In genomic region chr11:19240420-19241259, GRCh38 we compare ENCODE assay signal across 8 cellular contexts. TPM values are rescaled to one million over a fixed set of nuclear protein-coding genes. Genes with fewer than 3 reads are reported as not detected.
A peak's percentile ranks its signal among the peaks of the same experiment; 100 is the strongest.
DNase-seq lines count a peak whose midpoint lies in the region; ATAC-seq and TF ChIP-seq lines count a peak whose summit lies in the region.

A gene with protein sequence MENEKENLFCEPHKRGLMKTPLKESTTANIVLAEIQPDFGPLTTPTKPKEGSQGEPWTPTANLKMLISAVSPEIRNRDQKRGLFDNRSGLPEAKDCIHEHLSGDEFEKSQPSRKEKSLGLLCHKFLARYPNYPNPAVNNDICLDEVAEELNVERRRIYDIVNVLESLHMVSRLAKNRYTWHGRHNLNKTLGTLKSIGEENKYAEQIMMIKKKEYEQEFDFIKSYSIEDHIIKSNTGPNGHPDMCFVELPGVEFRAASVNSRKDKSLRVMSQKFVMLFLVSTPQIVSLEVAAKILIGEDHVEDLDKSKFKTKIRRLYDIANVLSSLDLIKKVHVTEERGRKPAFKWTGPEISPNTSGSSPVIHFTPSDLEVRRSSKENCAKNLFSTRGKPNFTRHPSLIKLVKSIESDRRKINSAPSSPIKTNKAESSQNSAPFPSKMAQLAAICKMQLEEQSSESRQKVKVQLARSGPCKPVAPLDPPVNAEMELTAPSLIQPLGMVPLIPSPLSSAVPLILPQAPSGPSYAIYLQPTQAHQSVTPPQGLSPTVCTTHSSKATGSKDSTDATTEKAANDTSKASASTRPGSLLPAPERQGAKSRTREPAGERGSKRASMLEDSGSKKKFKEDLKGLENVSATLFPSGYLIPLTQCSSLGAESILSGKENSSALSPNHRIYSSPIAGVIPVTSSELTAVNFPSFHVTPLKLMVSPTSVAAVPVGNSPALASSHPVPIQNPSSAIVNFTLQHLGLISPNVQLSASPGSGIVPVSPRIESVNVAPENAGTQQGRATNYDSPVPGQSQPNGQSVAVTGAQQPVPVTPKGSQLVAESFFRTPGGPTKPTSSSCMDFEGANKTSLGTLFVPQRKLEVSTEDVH (minus strand): TSS chr11:19240945. CDS start chr11:19240121, 824 bp downstream.

- H3K9ac ChIP-seq in PC-3 (ENCODE audit: low read length): peak within 1 kb of the TSS; percentile 91
- no peak within 1 kb of the TSS for H3K9ac ChIP-seq in muscle layer of colon (ENCODE audit: low read length)

- H3K9me2 ChIP-seq in PC-3 (replicated peaks; ENCODE audit: low read length): no peaks in the 10 kb centered on the region

- no peaks in the 10 kb centered on the region for H3K27me3 ChIP-seq in PC-3 (ENCODE audit: low read length)
- H3K27me3 ChIP-seq in esophagus (ENCODE audit: control insufficient read depth in 1 of 2, insufficient read depth in 2 of 2, low read length in 2 of 2): peaks cover 2 to 3% of the 10 kb centered on the region in 2 donors
- peaks cover 38 to 43% of the 10 kb centered on the region in 2 donors for H3K27me3 ChIP-seq in muscle layer of colon (ENCODE audit: control insufficient read depth in 1 of 2, insufficient read depth in 2 of 2, low read length in 2 of 2)

- H3K27ac ChIP-seq in PC-3 (ENCODE audit: low read length): peak within 1 kb of the TSS; percentile 77
- peak within 1 kb of the TSS; percentile 69 to 83 for H3K27ac ChIP-seq in esophagus (ENCODE audit: low read depth in 2 of 2, low read length in 1 of 2)
- no peak within 1 kb of the TSS for H3K27ac ChIP-seq in muscle layer of colon (ENCODE audit: low read depth, low read length)

- peak; percentile 94 for DNase-seq in DMS153 (lab: John Stamatoyannopoulos, UW)
- peak; percentile 88 for DNase-seq in Jurkat, Clone E6-1 (ENCODE audit: low read depth, low spot score)
- DNase-seq in PC-3: peak; percentile 97
- DNase-seq in activated T-cell treated with anti-CD3 and anti-CD28 coated beads for 4 hours: peak; percentile 69
- DNase-seq in stimulated activated CD8-positive, alpha-beta memory T cell treated with anti-CD3 and anti-CD28 coated beads, Interleukin-7, amount 100 ng/mL, for 1 hour (ENCODE audit: low read depth in 2 of 2): peak; percentile 57 to 60

- no peaks in the 10 kb centered on the region for H4K20me1 ChIP-seq in PC-3 (ENCODE audit: low read length)

- peak within 1 kb of the TSS; percentile 87 for H3K4me3 ChIP-seq in Jurkat, Clone E6-1 (ENCODE audit: low read length)
- peak within 1 kb of the TSS; percentile 90 for H3K4me3 ChIP-seq in PC-3 (ENCODE audit: low read length)
- peak within 1 kb of the TSS; percentile 69 to 74 for H3K4me3 ChIP-seq in esophagus (ENCODE audit: low read depth in 1 of 2, low read length in 2 of 2)
- peak within 1 kb of the TSS; percentile 48 to 52 for H3K4me3 ChIP-seq in muscle layer of colon (ENCODE audit: low read depth in 1 of 2, low read length in 2 of 2)

- peak within 1 kb of the TSS; percentile 88 for H2AFZ ChIP-seq in PC-3 (ENCODE audit: low read length)

- POLR2A ChIA-PET in PC-3 (lab: Charles Lee; ENCODE audit: unreplicated experiment): interaction anchor here (0.6 kb wide), 1 partner anchor 161 kb away, joined by 3 read pairs; no protein-coding TSS in a partner anchor

- intact Hi-C loops in PC-3 (cut with micrococcal nuclease): loop anchor here (2.0 to 10.0 kb wide), 4 partner anchors 80 to 504 kb away; partner anchors contain the start of gene ZDHHC13

- H3K9me3 ChIP-seq in PC-3 (ENCODE audit: low read length) (no peaks in the 10 kb centered on the region), esophagus (ENCODE audit: control insufficient read depth in 2 of 2, insufficient read depth in 1 of 2, low read depth in 1 of 2, low read length in 1 of 2) (no peaks in the 10 kb centered on the region), muscle layer of colon (ENCODE audit: low read length) (no peaks in the 10 kb centered on the region)

- TF ChIP-seq CTCF in PC-3 (conservative IDR thresholded peaks at IDR 0.05; ENCODE audit: low read depth, low read length): no peak

- ATAC-seq in GM21717 (IDR thresholded peaks at IDR 0.05; ENCODE audit: unreplicated experiment) (peak; percentile 90), PC-3 (peak; percentile 87)

- peak within 1 kb of the TSS; percentile 98 for H3K4me2 ChIP-seq in PC-3 (ENCODE audit: low read length)

- TSS peak; percentile 70 for BruUV-seq in PC-3 (replicated peaks; lab: Mats Ljungman, UMichigan)

- H3K4me1 ChIP-seq in PC-3 (ENCODE audit: insufficient read depth, low read length) (peaks cover 54% of the 10 kb centered on the region), esophagus (ENCODE audit: control insufficient read depth in 2 of 2, insufficient read depth in 2 of 2, low read length in 1 of 2) (peaks cover 0 to 10% of the 10 kb centered on the region in 2 donors), muscle layer of colon (ENCODE audit: insufficient read depth, low read length) (peaks cover 17% of the 10 kb centered on the region)

- WGBS in esophagus, 2 donors: 1% methylated on average over 50 to 59 of the region's 59 CpGs

- peaks cover 46% of the 10 kb centered on the region for H3K79me2 ChIP-seq in PC-3 (ENCODE audit: low read length)

- H3F3A ChIP-seq in PC-3 (ENCODE audit: low read length, unreplicated experiment): peaks cover 9% of the 10 kb centered on the region

- H3K36me3 ChIP-seq in PC-3 (ENCODE audit: low read depth, low read length) (peaks cover 27% of the 10 kb centered on the region; the same call in 1 of the 2 replicates), esophagus (ENCODE audit: control insufficient read depth in 2 of 2, insufficient read depth in 2 of 2, low read length in 1 of 2) (no peaks in the 10 kb centered on the region), muscle layer of colon (ENCODE audit: insufficient read depth, low read length) (no peaks in the 10 kb centered on the region)

- CTCF ChIA-PET in PC-3 (lab: Charles Lee): no interaction called here

RNA-seq across cellular contexts. Expression of the gene that starts here (rescaled TPM):
- 21.1 TPM for polyA plus RNA-seq in Jurkat, Clone E6-1 (2012; ENCODE audit: insufficient read depth, insufficient read length)
- 11.9 and 12.3 TPM in 2 replicates for total RNA-seq in PC-3 (2014; rRNA removed)
- polyA plus RNA-seq in esophagus: 1 to 10 TPM; 3.1 to 3.9 TPM
